Comparison of ENCODE assay signal across 9 cellular contexts in genomic region chr1:12450090-12450764, GRCh38.
DNase-seq lines count a peak whose midpoint lies in the region; ATAC-seq, FAIRE-seq and TF ChIP-seq lines count a peak whose summit lies in the region.
"Had no signal": no experiment of that assay in that cellular context is flagged by ENCODE, and none has a peak within 500 bp of the region (broad histone marks: within the 10 kb centered on the region; RNA-seq: fewer than 3 reads in every experiment).

No MANE protein-coding gene starts in this region.

- no peak for FAIRE-seq in kidney (lab: Jason Lieb, UNC)
- FAIRE-seq: endothelial cell of umbilical vein had no signal

- CTCF ChIA-PET in CD4-positive, alpha-beta memory T cell (lab: Charles Lee; ENCODE audit: partially characterized antibody) = interaction anchor here (0.9 to 1.4 kb wide), 3 partner anchors 21 to 60 kb away, joined by 3 to 5 read pairs (median 3); no protein-coding TSS in a partner anchor

- no peaks in the 10 kb centered on the region for H3K9me3 Mint-ChIP-seq in CD4-positive, alpha-beta memory T cell
- no peaks in the 10 kb centered on the region for H3K9me3 Mint-ChIP-seq in endothelial cell (ENCODE audit: unreplicated experiment)

- peaks cover 82% of the 10 kb centered on the region for H3K4me1 ChIP-seq in CD4-positive, alpha-beta memory T cell (ENCODE audit: insufficient read depth, low read length)
- H3K4me1 ChIP-seq in esophagus muscularis mucosa (peaks cover 91 to 100% (median 100%) of the 10 kb centered on the region in 4 donors), kidney (ENCODE audit: control insufficient read depth in 1 of 2, insufficient read depth in 1 of 2, low read depth in 1 of 2, low read length in 2 of 2) (peaks cover 38 to 77% of the 10 kb centered on the region in 2 donors)

- no peak for TF ChIP-seq EP300 in esophagus muscularis mucosa (IDR thresholded peaks at IDR 0.05)

- H3K27me3 Mint-ChIP-seq in CD4-positive, alpha-beta memory T cell = no peaks in the 10 kb centered on the region
- H3K27me3 Mint-ChIP-seq in endothelial cell (ENCODE audit: unreplicated experiment) = peaks cover 2% of the 10 kb centered on the region

- peak overlapping the region; percentile 32 for H3K27ac ChIP-seq in CD4-positive, alpha-beta memory T cell (ENCODE audit: low read depth, low read length)
- H3K27ac ChIP-seq in esophagus muscularis mucosa (replicated peaks in 1 of 4) = peak overlapping the region; percentile 85 to 87 (median 86)
- H3K27ac ChIP-seq in kidney (ENCODE audit: low read depth in 2 of 2, low read length in 2 of 2) = peak overlapping the region in 1 of 2 donors; percentile 8

- intact Hi-C loops in CD4-positive, alpha-beta memory T cell (cut with micrococcal nuclease) = no loop called here
- intact Hi-C loops in esophagus muscularis mucosa (cut with DNase I) = no loop called here
- intact Hi-C loops in kidney (cut with DNase I) = no loop called here

- H3K4me3 Mint-ChIP-seq in CD4-positive, alpha-beta memory T cell = peak overlapping the region; percentile 63 to 92 (median 84)
- no peak overlapping the region for H3K4me3 Mint-ChIP-seq in endothelial cell (ENCODE audit: unreplicated experiment)

- no peak overlapping the region for H3K4me3 ChIP-seq in CD4-positive, alpha-beta memory T cell (ENCODE audit: low read length in 2 of 2)
- H3K4me3 ChIP-seq in esophagus muscularis mucosa = no peak overlapping the region
- H3K4me3 ChIP-seq in kidney (ENCODE audit: low read length in 2 of 2) = no peak overlapping the region

- 86% methylated on average over 6 of the region's 10 CpGs for WGBS in esophagus muscularis mucosa

- no peaks in the 10 kb centered on the region for H3K36me3 ChIP-seq in CD4-positive, alpha-beta memory T cell (ENCODE audit: insufficient read depth, low read length)
- no peaks in the 10 kb centered on the region for H3K36me3 ChIP-seq in esophagus muscularis mucosa
- no peaks in the 10 kb centered on the region for H3K36me3 ChIP-seq in kidney (ENCODE audit: control insufficient read depth in 1 of 2, insufficient read depth in 2 of 2, low read length in 2 of 2)

- peak overlapping the region; percentile 90 to 98 (median 92) for H3K27ac Mint-ChIP-seq in CD4-positive, alpha-beta memory T cell
- H3K27ac Mint-ChIP-seq in endothelial cell (ENCODE audit: unreplicated experiment) = no peak overlapping the region

- no peaks in the 10 kb centered on the region for H3K9me3 ChIP-seq in CD4-positive, alpha-beta memory T cell (ENCODE audit: control insufficient read depth in 1 of 2, low read length in 2 of 2)
- H3K9me3 ChIP-seq in esophagus muscularis mucosa = no peaks in the 10 kb centered on the region
- no peaks in the 10 kb centered on the region for H3K9me3 ChIP-seq in kidney (ENCODE audit: control insufficient read depth in 1 of 2, low read length in 2 of 2)

- no peak for TF ChIP-seq POLR2A in esophagus muscularis mucosa (IDR thresholded peaks at IDR 0.05; ENCODE audit: low read depth)

- no peaks in the 10 kb centered on the region for H3K27me3 ChIP-seq in CD4-positive, alpha-beta memory T cell (ENCODE audit: insufficient read depth, low read length)
- H3K27me3 ChIP-seq in esophagus muscularis mucosa = no peaks in the 10 kb centered on the region

- no peak overlapping the region for H3K9ac ChIP-seq in kidney (ENCODE audit: low read length in 2 of 2)

- peaks cover 24 to 27% of the 10 kb centered on the region in 2 donors for H3K36me3 Mint-ChIP-seq in CD4-positive, alpha-beta memory T cell
- H3K36me3 Mint-ChIP-seq in endothelial cell (ENCODE audit: low read depth, unreplicated experiment) = peaks cover 4% of the 10 kb centered on the region

- TF ChIP-seq CTCF in esophagus muscularis mucosa (IDR thresholded peaks at IDR 0.05) = no peak
- TF ChIP-seq CTCF in kidney (IDR thresholded peaks at IDR 0.05; ENCODE audit: borderline replicate concordance, extremely low read depth, insufficient read depth) = no peak
- TF ChIP-seq CTCF in endothelial cell (IDR thresholded peaks at IDR 0.05; ENCODE audit: unreplicated experiment) = no peak

- no peak for ATAC-seq in GM19452 (IDR thresholded peaks at IDR 0.05; ENCODE audit: unreplicated experiment)

- POLR2A ChIA-PET in CD4-positive, alpha-beta memory T cell (lab: Charles Lee; ENCODE audit: partially characterized antibody) = interaction anchor here (0.7 to 8.6 kb wide), 8 partner anchors 9 to 168 kb away, joined by 3 to 74 read pairs (median 5); partner anchors contain the start of gene DHRS3

- DNase-seq in CD4-positive, alpha-beta memory T cell = no peak
- DNase-seq in NCI-H446 treated with DMSO at 0.1 percent for 48 hours (lab: John Stamatoyannopoulos, UW) (peak; percentile 35), esophagus muscularis mucosa (ENCODE audit: extremely low spot score) (no peak), pons (ENCODE audit: low spot score) (peak; percentile 86), kidney (no peak), NCI-H526 (lab: John Stamatoyannopoulos, UW) (no peak), endothelial cell (ENCODE audit: low spot score) (no peak)

- H3K4me1 Mint-ChIP-seq in CD4-positive, alpha-beta memory T cell = peaks cover 54 to 93% (median 73%) of the 10 kb centered on the region in 4 donors
- H3K4me1 Mint-ChIP-seq in endothelial cell (ENCODE audit: unreplicated experiment) = peaks cover 26% of the 10 kb centered on the region

Comparison
In these comparisons a context has a peak if more than half of its experiments do, and no peak if none do; other contexts are left out.
1. DNase-seq: peak in NCI-H446 treated with DMSO at 0.1 percent for 48 hours (single experiment) and pons (single experiment); none in CD4-positive, alpha-beta memory T cell (0 of 5), esophagus muscularis mucosa (single experiment), kidney (single experiment), NCI-H526 (0 of 2) and endothelial cell (single experiment).